ENCODE assay signal across 1 cellular context in genomic region chr14:76918176-76918750, GRCh38.
TF ChIP-seq lines count a peak whose summit lies in the region.

No MANE protein-coding gene starts in this region.

TF ChIP-seq in H1, 55 proteins besides CTCF, POLR2A, EP300 and RAD21:
- TF ChIP-seq CHD7 (IDR thresholded peaks at IDR 0.05; ENCODE audit: insufficient replicate concordance, low read length) (no peak), ASH2L (IDR thresholded peaks at IDR 0.05; ENCODE audit: low read length) (no peak), RFX5 (IDR thresholded peaks at IDR 0.05; ENCODE audit: borderline replicate concordance, low read depth, low read length) (no peak), YY1 (IDR thresholded peaks at IDR 0.05; ENCODE audit: low read depth, low read length) (no peak), SP2 (IDR thresholded peaks at IDR 0.05; ENCODE audit: low read length) (no peak), MAX (IDR thresholded peaks at IDR 0.05) (no peak), KDM1A (IDR thresholded peaks at IDR 0.05; ENCODE audit: borderline replicate concordance, low read length) (no peak), CHD1 (IDR thresholded peaks at IDR 0.05; ENCODE audit: low read depth, low read length) (no peak), CBX5 (IDR thresholded peaks at IDR 0.05; ENCODE audit: low read depth, low read length) (no peak), SRF (IDR thresholded peaks at IDR 0.05; ENCODE audit: low read depth, low read length) (no peak)
